Comparison of ENCODE assay signal across 8 cellular contexts in the genomic region with DNA sequence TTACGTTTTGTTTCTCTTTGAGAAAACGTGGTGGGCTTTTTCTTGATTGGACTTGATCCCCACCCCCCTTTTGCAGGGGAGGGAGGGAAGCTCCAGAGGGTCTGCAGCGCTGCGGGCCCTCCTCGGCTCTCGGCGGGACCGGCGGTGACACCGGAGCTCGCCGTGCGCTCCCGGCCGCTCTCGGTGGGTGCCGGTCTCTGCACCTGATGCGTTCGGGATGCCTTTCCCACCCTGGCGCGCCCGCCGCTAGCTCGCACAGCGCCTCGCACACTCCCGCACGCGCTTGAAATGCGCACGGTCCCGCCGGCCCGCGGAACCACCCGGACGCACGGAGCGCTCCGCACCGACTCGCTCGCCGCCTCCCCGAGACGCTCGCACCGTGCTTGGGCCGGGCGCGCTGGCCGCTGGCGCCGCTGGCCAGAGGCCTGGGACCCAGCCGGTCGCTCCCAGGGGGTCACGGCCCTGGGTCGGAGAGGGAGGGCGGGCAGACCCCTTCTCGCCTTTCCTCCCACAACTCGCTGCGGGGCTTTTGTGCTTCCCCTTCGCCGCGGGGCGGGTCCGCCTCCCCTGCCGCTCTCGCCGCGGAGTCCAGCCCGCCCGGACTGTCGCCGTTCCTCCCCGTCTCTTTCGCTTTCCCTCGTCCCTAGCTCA. TPM values are rescaled to one million over a fixed set of nuclear protein-coding genes. Genes with fewer than 3 reads are reported as not detected.
DNase-seq lines count a peak whose midpoint lies in the region; ATAC-seq, FAIRE-seq and TF ChIP-seq lines count a peak whose summit lies in the region.

No MANE protein-coding gene starts in this region.

- peaks cover 5% of the 10 kb centered on the region for H3K4me1 Mint-ChIP-seq in activated naive CD8-positive, alpha-beta T cell treated with anti-CD3 and anti-CD28 coated beads, Interleukin-2, amount 50 U/mL, for 24 hours

- peak overlapping the region; percentile 86 for H3K9ac ChIP-seq in rectal smooth muscle tissue (ENCODE audit: low read length)

- peak overlapping the region; percentile 51 for H3K4me3 ChIP-seq in AG09309 (ENCODE audit: control insufficient read depth, low read depth, low read length)
- peak overlapping the region; percentile 87 for H3K4me3 ChIP-seq in rectal smooth muscle tissue (ENCODE audit: low read length)

- peak overlapping the region; percentile 42 for H3K27ac Mint-ChIP-seq in activated naive CD8-positive, alpha-beta T cell treated with anti-CD3 and anti-CD28 coated beads, Interleukin-2, amount 50 U/mL, for 24 hours

- no peaks in the 10 kb centered on the region for H3K36me3 Mint-ChIP-seq in activated naive CD8-positive, alpha-beta T cell treated with anti-CD3 and anti-CD28 coated beads, Interleukin-2, amount 50 U/mL, for 24 hours (ENCODE audit: low read depth)

- no peak for FAIRE-seq in HTR-8/SVneo (lab: Jason Lieb, UNC)

- H3K36me3 ChIP-seq in rectal smooth muscle tissue (ENCODE audit: control insufficient read depth, insufficient read depth, low read length) = peaks cover 6% of the 10 kb centered on the region

- peak overlapping the region; percentile 83 for H3K4me3 Mint-ChIP-seq in activated naive CD8-positive, alpha-beta T cell treated with anti-CD3 and anti-CD28 coated beads, Interleukin-2, amount 50 U/mL, for 24 hours

- peak; percentile 30 for ATAC-seq in activated naive CD8-positive, alpha-beta T cell treated with anti-CD3 and anti-CD28 coated beads, Interleukin-2, amount 50 U/mL, for 24 hours
- ATAC-seq in left ventricle myocardium superior (peak; percentile 15), HG03097 (IDR thresholded peaks at IDR 0.05; ENCODE audit: low FRiP score, unreplicated experiment) (no peak), HG02588 (IDR thresholded peaks at IDR 0.05; ENCODE audit: unreplicated experiment) (no peak)

- H3K4me1 ChIP-seq in rectal smooth muscle tissue (ENCODE audit: control insufficient read depth, insufficient read depth, low read length) = peaks cover 9% of the 10 kb centered on the region

- TF ChIP-seq CTCF in AG09309 (IDR thresholded peaks at IDR 0.05; ENCODE audit: control insufficient read depth, insufficient read depth, low read depth, low read length, missing control alignments) = no peak

- H3K27me3 Mint-ChIP-seq in activated naive CD8-positive, alpha-beta T cell treated with anti-CD3 and anti-CD28 coated beads, Interleukin-2, amount 50 U/mL, for 24 hours = peaks cover 41% of the 10 kb centered on the region

- H3K27me3 ChIP-seq in rectal smooth muscle tissue (ENCODE audit: control insufficient read depth, insufficient read depth, low read length) = peaks cover 2% of the 10 kb centered on the region

- intact Hi-C loops in left ventricle myocardium superior (cut with micrococcal nuclease) = no loop called here

- DNase-seq in AG09309 (ENCODE audit: low read depth) = no peak
- peak; percentile 21 for DNase-seq in HTR-8/SVneo (ENCODE audit: insufficient read length, low spot score)
- peak; percentile 37 for DNase-seq in activated naive CD8-positive, alpha-beta T cell treated with anti-CD3 and anti-CD28 coated beads, Interleukin-2, amount 50 U/mL, for 24 hours
- DNase-seq in left ventricle myocardium superior = peak; percentile 71
- DNase-seq in Ammon's horn (ENCODE audit: low spot score) = no peak

- H3K27ac ChIP-seq in rectal smooth muscle tissue (ENCODE audit: low read depth, low read length) = peak overlapping the region; percentile 99

- H3K9me3 Mint-ChIP-seq in activated naive CD8-positive, alpha-beta T cell treated with anti-CD3 and anti-CD28 coated beads, Interleukin-2, amount 50 U/mL, for 24 hours = no peaks in the 10 kb centered on the region

RNA-seq across cellular contexts. Expression of a gene that starts 1.0 kb away (rescaled TPM):
- total RNA-seq in left ventricle myocardium superior = 67.3 TPM

Comparison
In these comparisons a context has a peak if more than half of its experiments do, and no peak if none do; other contexts are left out.
1. DNase-seq: peak in HTR-8/SVneo (single experiment), activated naive CD8-positive, alpha-beta T cell treated with anti-CD3 and anti-CD28 coated beads, Interleukin-2, amount 50 U/mL, for 24 hours (single experiment) and left ventricle myocardium superior (single experiment); none in AG09309 (single experiment) and Ammon's horn (single experiment).
2. ATAC-seq: peak in activated naive CD8-positive, alpha-beta T cell treated with anti-CD3 and anti-CD28 coated beads, Interleukin-2, amount 50 U/mL, for 24 hours (single experiment) and left ventricle myocardium superior (single experiment); none in HG03097 (single experiment) and HG02588 (single experiment).